30 cellular contexts compared by ENCODE assay signal in genomic region chr16:63372283-63372682, GRCh38.
"Had no signal": no experiment of that assay in that cellular context is flagged by ENCODE, and none has a peak within 500 bp of the region (broad histone marks: within the 10 kb centered on the region; RNA-seq: fewer than 3 reads in every experiment).

No MANE protein-coding gene starts in this region.

- H3K4me3 Mint-ChIP-seq: activated CD4-positive, alpha-beta T cell treated with anti-CD3 and anti-CD28 coated beads, Interleukin-2, amount 10 ng/mL, durations not matched to agents 24 days and 14 days; activated CD8-positive, alpha-beta T cell treated with anti-CD3 and anti-CD28 coated beads for 36 hours; activated naive CD8-positive, alpha-beta T cell treated with anti-CD3 and anti-CD28 coated beads for 36 hours; activated T-cell treated with anti-CD3 and anti-CD28 coated beads, Interleukin-2, amount 50 U/mL, for 72 hours; activated T-helper 17 cell treated with anti-CD3 and anti-CD28 coated beads, Interleukin-2, amount 50 U/mL, for 72 hours; central memory CD8-positive, alpha-beta T cell had no signal

- DNase-seq: activated CD4-positive, alpha-beta T cell treated with anti-CD3 and anti-CD28 coated beads, Interleukin-2, amount 10 ng/mL, durations not matched to agents 24 days and 14 days; activated CD4-positive, alpha-beta T cell treated with anti-CD3 and anti-CD28 coated beads, Interleukin-2, amount 50 U/mL, for 4 hours; activated CD4-positive, CD25-positive, alpha-beta regulatory T cell; activated CD8-positive, alpha-beta T cell treated with anti-CD3 and anti-CD28 coated beads for 36 hours; activated effector memory CD4-positive, alpha-beta T cell treated with anti-CD3 and anti-CD28 coated beads, Interleukin-2, amount 50 U/mL, for 16 hours; activated naive CD4-positive, alpha-beta T cell; activated naive CD4-positive, alpha-beta T cell treated with anti-CD3 and anti-CD28 coated beads, Interleukin-2, amount 50 U/mL, for 16 hours; activated naive CD8-positive, alpha-beta T cell treated with anti-CD3 and anti-CD28 coated beads for 36 hours; activated T-cell treated with anti-CD3 and anti-CD28 coated beads, Interleukin-2, amount 50 U/mL, for 1 hour; activated T-cell treated with anti-CD3 and anti-CD28 coated beads, Interleukin-2, amount 50 U/mL, for 72 hours; amygdala; NCI-H1105; NCI-H1417 treated with DMSO at 0.1 percent for 48 hours; NCI-H1930; NCI-H2081 treated with DMSO at 0.1 percent for 48 hours; NCI-H226; NCI-H446 treated with DMSO at 0.1 percent for 48 hours; RPMI8226; SHP77 treated with DMSO at 0.1 percent for 48 hours; SW 1271; T-helper 1 cell; T-helper 2 cell; T-helper 9 cell had no signal

- H3K9me3 ChIP-seq: ascending aorta had no signal

- H3K4me3 ChIP-seq: ascending aorta, cardiac muscle cell, SJSA1 had no signal

- H3K27ac Mint-ChIP-seq: activated CD4-positive, alpha-beta T cell treated with anti-CD3 and anti-CD28 coated beads, Interleukin-2, amount 10 ng/mL, durations not matched to agents 24 days and 14 days; activated CD8-positive, alpha-beta T cell treated with anti-CD3 and anti-CD28 coated beads for 36 hours; activated naive CD8-positive, alpha-beta T cell treated with anti-CD3 and anti-CD28 coated beads for 36 hours; activated T-cell treated with anti-CD3 and anti-CD28 coated beads, Interleukin-2, amount 50 U/mL, for 72 hours; activated T-helper 17 cell treated with anti-CD3 and anti-CD28 coated beads, Interleukin-2, amount 50 U/mL, for 72 hours had no signal

- H3K4me1 Mint-ChIP-seq: activated CD4-positive, alpha-beta T cell treated with anti-CD3 and anti-CD28 coated beads, Interleukin-2, amount 10 ng/mL, durations not matched to agents 24 days and 14 days; activated naive CD8-positive, alpha-beta T cell treated with anti-CD3 and anti-CD28 coated beads for 36 hours; activated T-helper 17 cell treated with anti-CD3 and anti-CD28 coated beads, Interleukin-2, amount 50 U/mL, for 72 hours; central memory CD8-positive, alpha-beta T cell had no signal

- H3K36me3 ChIP-seq: ascending aorta, cardiac muscle cell, SJSA1 had no signal

- H3K4me1 ChIP-seq: ascending aorta, SJSA1 had no signal

- H3K36me3 Mint-ChIP-seq: activated naive CD8-positive, alpha-beta T cell treated with anti-CD3 and anti-CD28 coated beads for 36 hours had no signal

- H3K27ac ChIP-seq: ascending aorta, cardiac muscle cell, SJSA1, VCaP had no signal

- ATAC-seq: activated CD8-positive, alpha-beta T cell treated with anti-CD3 and anti-CD28 coated beads for 36 hours; activated T-cell treated with anti-CD3 and anti-CD28 coated beads, Interleukin-2, amount 50 U/mL, for 72 hours; activated T-helper 17 cell treated with anti-CD3 and anti-CD28 coated beads, Interleukin-2, amount 50 U/mL, for 72 hours; Panc1 had no signal

- H3K27me3 Mint-ChIP-seq: activated CD4-positive, alpha-beta T cell treated with anti-CD3 and anti-CD28 coated beads, Interleukin-2, amount 10 ng/mL, durations not matched to agents 24 days and 14 days; activated CD8-positive, alpha-beta T cell treated with anti-CD3 and anti-CD28 coated beads for 36 hours; activated naive CD8-positive, alpha-beta T cell treated with anti-CD3 and anti-CD28 coated beads for 36 hours; activated T-helper 17 cell treated with anti-CD3 and anti-CD28 coated beads, Interleukin-2, amount 50 U/mL, for 72 hours; central memory CD8-positive, alpha-beta T cell had no signal

- H3K27me3 ChIP-seq: ascending aorta, cardiac muscle cell, SJSA1 had no signal

- H3K9me3 Mint-ChIP-seq: activated CD4-positive, alpha-beta T cell treated with anti-CD3 and anti-CD28 coated beads, Interleukin-2, amount 10 ng/mL, durations not matched to agents 24 days and 14 days had no signal
